In the genomic region with DNA sequence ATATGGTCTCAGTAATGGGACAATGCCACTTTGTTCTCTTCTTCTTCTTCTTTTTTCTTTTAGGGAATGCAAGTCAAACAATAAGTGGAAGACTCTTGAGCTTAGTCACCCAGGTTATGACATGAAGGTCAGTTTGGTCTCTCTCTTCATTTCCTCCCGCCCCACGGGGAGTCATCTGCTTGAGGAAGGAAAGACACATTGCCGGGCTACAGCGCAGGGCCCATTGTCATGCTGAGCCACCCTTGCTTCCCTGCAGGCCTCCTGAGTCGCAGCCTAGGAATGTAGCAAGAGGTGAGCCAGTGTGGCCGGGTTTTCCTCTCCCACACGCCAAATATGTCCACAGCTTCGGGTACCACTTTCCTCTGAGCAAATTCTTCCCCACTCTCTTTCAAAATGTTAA, we compare ENCODE assay signal across 9 cellular contexts. TPM values are rescaled to one million over a fixed set of nuclear protein-coding genes. Genes with fewer than 3 reads are reported as not detected.
DNase-seq lines count a peak whose midpoint lies in the region; ATAC-seq and TF ChIP-seq lines count a peak whose summit lies in the region.
"Had no signal": no experiment of that assay in that cellular context is flagged by ENCODE, and none has a peak within 500 bp of the region (broad histone marks: within the 10 kb centered on the region; RNA-seq: fewer than 3 reads in every experiment).

No MANE protein-coding gene starts in this region.

- H3K4me3 ChIP-seq in fibroblast of the aortic adventitia (ENCODE audit: low read depth, low read length) = no peak overlapping the region
- H3K4me3 ChIP-seq in osteoblast (ENCODE audit: insufficient read depth, low read length) = no peak overlapping the region

- no peaks in the 10 kb centered on the region for H3K79me2 ChIP-seq in osteoblast (ENCODE audit: insufficient read depth, low read length)

- H3K27ac ChIP-seq in RWPE1 (no peak overlapping the region), osteoblast (ENCODE audit: low read depth, low read length) (peak overlapping the region; percentile 20)

- DNase-seq in HCEC 1CT (peak; percentile 67), RWPE1 (ENCODE audit: low spot score) (peak; percentile 48), fibroblast of the aortic adventitia (ENCODE audit: low read depth) (peak; percentile 73), osteoblast (ENCODE audit: insufficient read length, low spot score, missing footprints) (no peak), NCI-H2171 (lab: John Stamatoyannopoulos, UW) (no peak)
- DNase-seq in activated CD4-positive, alpha-beta T cell treated with anti-CD3 and anti-CD28 coated beads, Interleukin-2, amount 50 U/mL, for 4 hours = no peak
- DNase-seq: activated gamma-delta T cell had no signal

- no peaks in the 10 kb centered on the region for H3K27me3 ChIP-seq in osteoblast (ENCODE audit: insufficient read depth, low read length)

- no peaks in the 10 kb centered on the region for H3K9me3 ChIP-seq in osteoblast (ENCODE audit: low read depth, low read length)

- H3K36me3 ChIP-seq in osteoblast (ENCODE audit: insufficient read depth, low read length) = no peaks in the 10 kb centered on the region

- TF ChIP-seq CTCF in RWPE1 (conservative IDR thresholded peaks at IDR 0.05; ENCODE audit: low read depth) = no peak
- no peak for TF ChIP-seq CTCF in fibroblast of the aortic adventitia (IDR thresholded peaks at IDR 0.05; ENCODE audit: insufficient read depth, low read length)
- no peak for TF ChIP-seq CTCF in osteoblast (IDR thresholded peaks at IDR 0.05; ENCODE audit: extremely low read depth, low read depth, low read length)

- POLR2A ChIA-PET in RWPE1 (lab: Yijun Ruan, JAX; ENCODE audit: low non-redundant PET) = no interaction called here

- CTCF ChIA-PET in RWPE1 (lab: Yijun Ruan, JAX) = interaction anchor here (0.6 to 1.0 kb wide), 2 partner anchors 167 to 218 kb away, joined by 3 to 4 read pairs; no protein-coding TSS in a partner anchor

- ATAC-seq in GM18873 (IDR thresholded peaks at IDR 0.05; ENCODE audit: low FRiP score, unreplicated experiment) = no peak
- ATAC-seq in HG02759 (IDR thresholded peaks at IDR 0.05; ENCODE audit: unreplicated experiment) = no peak

- peak overlapping the region; percentile 38 for H2AFZ ChIP-seq in osteoblast (ENCODE audit: low read length)

- H3K4me2 ChIP-seq in osteoblast (ENCODE audit: insufficient read depth, low read length) = peak overlapping the region; percentile 37

- H3K4me1 ChIP-seq in osteoblast (ENCODE audit: insufficient read depth, low read length) = peaks cover 12% of the 10 kb centered on the region

- no peaks in the 10 kb centered on the region for H4K20me1 ChIP-seq in osteoblast (ENCODE audit: insufficient read depth, low read length)

RNA-seq across cellular contexts. Expression of a gene that starts 47.6 kb away (rescaled TPM):
- total RNA-seq in fibroblast of the aortic adventitia (ENCODE audit: low replicate concordance) (24.8 and 49.5 TPM in 2 replicates), osteoblast (20.3 and 22.4 TPM in 2 replicates)

Comparison
In these comparisons a context has a peak if more than half of its experiments do, and no peak if none do; other contexts are left out.
1. DNase-seq: peak in HCEC 1CT (single experiment), RWPE1 (single experiment) and fibroblast of the aortic adventitia (single experiment); none in osteoblast (single experiment), activated CD4-positive, alpha-beta T cell treated with anti-CD3 and anti-CD28 coated beads, Interleukin-2, amount 50 U/mL, for 4 hours (0 of 2) and NCI-H2171 (single experiment).